Comparison of ENCODE assay signal across 8 cellular contexts in the genomic region with DNA sequence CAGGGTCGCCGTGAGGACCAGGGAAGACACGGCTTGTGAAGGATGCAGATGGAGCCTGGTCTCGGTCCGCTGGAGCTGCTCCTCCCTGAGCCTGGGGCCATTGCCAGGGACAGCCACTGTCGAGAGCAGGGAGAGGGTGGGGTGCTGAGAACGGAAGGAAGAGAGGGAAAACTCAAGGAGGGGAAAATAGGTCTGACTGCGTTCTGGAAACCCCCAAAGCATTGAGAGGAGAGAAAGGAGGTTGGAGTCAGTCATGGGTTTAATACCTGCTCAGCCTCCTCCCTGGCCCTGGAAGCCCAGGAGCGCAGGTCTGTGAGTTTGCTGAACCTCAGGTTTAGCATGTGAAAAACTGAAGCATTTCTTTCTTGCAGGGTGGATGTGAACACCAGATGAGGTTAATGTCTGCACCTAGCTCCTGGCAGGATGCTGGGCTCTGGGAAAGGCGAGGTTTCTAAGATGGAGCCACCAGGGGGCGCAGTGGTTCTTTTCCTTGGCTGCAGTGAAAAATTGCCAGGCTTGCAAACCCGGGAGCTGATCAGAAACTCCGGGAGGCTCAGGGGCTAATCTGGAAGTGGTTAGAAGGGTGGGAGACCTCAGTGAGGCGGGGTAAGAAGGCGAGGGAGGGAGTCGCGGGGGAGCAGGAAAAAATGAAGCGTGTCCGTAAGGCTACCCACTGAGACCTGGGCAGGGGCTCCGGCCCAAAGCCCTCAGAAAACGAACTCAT. TPM values are rescaled to one million over a fixed set of nuclear protein-coding genes. Genes with fewer than 3 reads are reported as not detected.
DNase-seq lines count a peak whose midpoint lies in the region; ATAC-seq, FAIRE-seq and TF ChIP-seq lines count a peak whose summit lies in the region.

No MANE protein-coding gene starts in this region.

- no peak overlapping the region for H3K27ac ChIP-seq in small intestine (ENCODE audit: low read depth in 1 of 2, low read length in 1 of 2)

- no peaks in the 10 kb centered on the region for H3K36me3 ChIP-seq in small intestine (ENCODE audit: control insufficient read depth in 2 of 2, insufficient read depth in 2 of 2, low read length in 2 of 2)

- no peak for FAIRE-seq in small intestine (lab: Jason Lieb, UNC)

- no peaks in the 10 kb centered on the region for H3K9me3 ChIP-seq in small intestine (ENCODE audit: control insufficient read depth, low read depth)

- ATAC-seq in HG02642 (IDR thresholded peaks at IDR 0.05; ENCODE audit: poor library complexity, unreplicated experiment) (no peak), HG03565 (IDR thresholded peaks at IDR 0.05; ENCODE audit: unreplicated experiment) (no peak)

- 50 to 61% (median 54%) methylated on average over 21 of the region's 21 CpGs for WGBS in small intestine, 3 donors

- no peaks in the 10 kb centered on the region for H3K4me1 ChIP-seq in small intestine (ENCODE audit: control insufficient read depth in 2 of 2, insufficient read depth in 1 of 2, low read depth in 1 of 2, low read length in 1 of 2)

- H3K4me3 ChIP-seq in small intestine (ENCODE audit: low read depth in 1 of 2, low read length in 2 of 2) = no peak overlapping the region

- DNase-seq in NCI-H1930 (lab: John Stamatoyannopoulos, UW) (peak; percentile 8 to 65), T1000 (lab: John Stamatoyannopoulos, UW) (peak; percentile 49), astrocyte of the hippocampus (ENCODE audit: low read depth, low spot score) (peak; percentile 86), hypothalamus (lab: John Stamatoyannopoulos, UW) (peak in 50 of 51 donors; percentile 6 to 85 (median 46)), small intestine (peak; percentile 76)

- no peaks in the 10 kb centered on the region for H3K27me3 ChIP-seq in small intestine (ENCODE audit: control insufficient read depth in 2 of 2, insufficient read depth in 2 of 2, low read length in 2 of 2)

- TF ChIP-seq CTCF in GM12873 (IDR thresholded peaks at IDR 0.05; ENCODE audit: insufficient read depth, low read depth, low read length, missing control alignments) = peak; percentile 85

RNA-seq across cellular contexts. Expression of gene RNF149, which starts 33.6 kb away (rescaled TPM):
- 10 to 100 TPM; 23.0 to 32.7 (median 24.4) TPM for polyA plus RNA-seq in small intestine

RNA-seq across cellular contexts. Expression of gene CREG2, which starts 45.2 kb away (rescaled TPM):
- polyA plus RNA-seq in small intestine = under 1 TPM in 2 of 3 donors, not detected in 1; under 0.01 to 0.24 TPM
